Comparison of ENCODE assay signal across 8 cellular contexts in the genomic region with DNA sequence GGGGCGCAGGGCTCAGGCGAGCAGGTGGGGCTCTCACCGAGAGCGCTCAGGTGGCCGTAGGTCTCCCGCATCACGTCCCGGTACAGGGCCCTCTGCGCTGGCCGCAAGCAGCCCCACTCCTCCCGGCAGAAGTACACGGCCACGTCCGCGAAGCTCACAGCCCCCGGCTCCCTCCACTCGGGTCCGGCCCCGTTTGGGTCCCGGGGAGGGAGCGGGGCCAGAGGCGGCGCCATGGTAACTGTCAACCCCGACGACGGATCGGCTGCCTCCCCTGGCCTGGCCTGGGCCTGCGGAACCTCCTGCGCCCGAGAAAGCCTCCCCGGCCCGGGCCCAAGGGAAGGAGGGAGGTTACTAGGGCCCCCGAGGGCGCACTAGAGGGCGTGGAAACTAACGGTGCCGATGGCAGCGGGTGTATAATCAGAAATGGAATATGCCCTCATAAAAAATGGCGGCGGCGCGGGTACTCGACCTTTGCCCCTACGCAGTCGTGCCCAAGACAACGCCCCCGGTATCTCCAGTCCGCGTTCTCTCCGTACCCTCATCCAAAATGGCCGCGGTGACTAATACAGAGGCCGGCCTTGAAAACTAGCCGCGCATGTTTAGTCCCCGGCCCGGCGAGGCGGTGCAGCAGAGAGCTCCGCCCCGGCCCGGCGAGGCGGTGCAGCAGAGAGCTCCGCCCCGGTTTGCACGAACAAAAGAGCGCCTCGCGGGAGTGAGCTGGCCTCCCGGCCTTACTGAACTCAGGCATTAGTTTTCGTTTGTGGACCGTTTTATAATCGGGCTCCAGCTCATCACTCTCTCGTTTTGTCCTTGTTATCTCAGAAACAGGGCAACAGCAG. TPM values are rescaled to one million over a fixed set of nuclear protein-coding genes. Genes with fewer than 3 reads are reported as not detected.
DNase-seq lines count a peak whose midpoint lies in the region; ATAC-seq and TF ChIP-seq lines count a peak whose summit lies in the region.

A gene (minus strand): TSS at position 425 of the 839 bp plus-strand sequence. CDS start 192 bp downstream, at position 233.

- H3K36me3 ChIP-seq in right atrium auricular region, result peaks cover 16% of the 10 kb centered on the region
- H3K36me3 ChIP-seq in vagina, result peaks cover 0 to 16% of the 10 kb centered on the region in 2 donors

- TF ChIP-seq CTCF in right atrium auricular region (IDR thresholded peaks at IDR 0.05) (peak in 1 of 2 donors; percentile 32), vagina (IDR thresholded peaks at IDR 0.05) (peak in 1 of 3 experiments; percentile 16)

- H3K4me1 ChIP-seq in right atrium auricular region (peaks cover 0 to 42% of the 10 kb centered on the region in 2 donors), vagina (peaks cover 31% of the 10 kb centered on the region)

- TF ChIP-seq POLR2A in vagina (IDR thresholded peaks at IDR 0.05), result no peak

- H3K27me3 ChIP-seq in right atrium auricular region (no peaks in the 10 kb centered on the region), vagina (no peaks in the 10 kb centered on the region)

- intact Hi-C loops in T-helper 2 cell treated with Interferon-gamma antibody and Interleukin-4, amounts not matched to agents 100 ng/mL and 5 ng/mL, for 36 hours (cut with micrococcal nuclease), result loop anchor here (1.0 to 2.0 kb wide), 7 partner anchors 14 to 136 kb away; a partner anchor contains a TSS
- intact Hi-C loops in vagina (cut with DNase I), result loop anchor here (1.0 to 2.0 kb wide), 2 partner anchors 23 to 27 kb away; a partner anchor contains a TSS

- H3K9me3 ChIP-seq in right atrium auricular region (no peaks in the 10 kb centered on the region), vagina (no peaks in the 10 kb centered on the region)

- H3K4me3 ChIP-seq in right atrium auricular region (peak within 1 kb of the TSS; percentile 87 to 88), vagina (peak within 1 kb of the TSS; percentile 78 to 95)

- peak; percentile 88 for ATAC-seq in GM18498 (IDR thresholded peaks at IDR 0.05; ENCODE audit: unreplicated experiment)
- ATAC-seq in HG02938 (IDR thresholded peaks at IDR 0.05; ENCODE audit: unreplicated experiment), result peak; percentile 85

- H3K27ac ChIP-seq in right atrium auricular region, result peak within 1 kb of the TSS; percentile 95 to 99
- peak within 1 kb of the TSS; percentile 77 for H3K27ac ChIP-seq in vagina

- DNase-seq in NCI-H187 treated with DMSO at 0.1 percent for 48 hours (lab: John Stamatoyannopoulos, UW), result peak; percentile 62
- DNase-seq in anterior cingulate cortex (lab: John Stamatoyannopoulos, UW), result peak; percentile 73 to 99 (median 97)
- peak; percentile 99 for DNase-seq in right atrium auricular region (ENCODE audit: low spot score)
- peak; percentile 92 for DNase-seq in pulmonary artery endothelial cell (ENCODE audit: low read depth, low spot score)
- DNase-seq in vagina (ENCODE audit: extremely low spot score in 2 of 2), result peak in 1 of 2 donors; percentile 98

RNA-seq across cellular contexts. Expression of the gene that starts here (rescaled TPM):
- 15.3 and 16.4 TPM in 2 replicates for total RNA-seq in T-helper 2 cell treated with Interferon-gamma antibody and Interleukin-4, amounts not matched to agents 100 ng/mL and 5 ng/mL, for 36 hours
- 10 to 100 TPM; 12.0 to 16.9 TPM for total RNA-seq in right atrium auricular region
- total RNA-seq in pulmonary artery endothelial cell, result 4.3 and 4.5 TPM in 2 replicates
- total RNA-seq in vagina, result 18.4 TPM
